Comparison of ENCODE assay signal across 9 cellular contexts in the genomic region with DNA sequence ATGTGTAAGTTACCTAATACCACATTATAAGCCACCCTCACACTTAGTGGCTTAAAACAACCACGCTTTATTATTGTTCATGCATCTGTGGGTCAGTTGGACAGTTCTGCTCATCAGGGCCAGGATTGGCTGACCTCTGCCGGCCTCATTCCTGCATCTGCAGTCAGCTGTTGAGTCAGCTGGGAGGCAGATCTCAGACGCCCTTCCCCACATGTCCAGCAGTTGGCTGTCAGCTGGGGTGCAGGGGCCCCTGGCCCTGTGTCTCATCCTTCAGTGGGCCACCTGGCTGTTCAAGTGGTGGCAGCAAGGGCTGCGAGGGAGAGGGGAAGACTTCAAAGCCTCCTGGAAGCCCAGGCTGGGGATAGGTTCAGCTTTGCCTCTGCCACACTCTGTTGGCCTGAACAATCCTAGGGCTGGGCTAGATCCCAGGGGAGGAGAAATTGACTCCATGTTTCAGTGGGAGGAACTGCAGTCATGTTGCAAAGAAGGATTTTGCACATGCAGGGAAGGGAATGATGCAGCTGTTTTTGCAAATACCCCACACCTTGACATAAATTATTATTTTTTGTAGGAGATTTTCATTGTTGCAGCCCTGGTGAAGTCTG. TPM values are rescaled to one million over a fixed set of nuclear protein-coding genes. Genes with fewer than 3 reads are reported as not detected.
DNase-seq lines count a peak whose midpoint lies in the region; ATAC-seq, FAIRE-seq and TF ChIP-seq lines count a peak whose summit lies in the region.
"Had no signal": no experiment of that assay in that cellular context is flagged by ENCODE, and none has a peak within 500 bp of the region (broad histone marks: within the 10 kb centered on the region; RNA-seq: fewer than 3 reads in every experiment).

No MANE protein-coding gene starts in this region.

- H3K9me3 ChIP-seq in HepG2 (ENCODE audit: low read length), result no peaks in the 10 kb centered on the region
- H3K9me3 ChIP-seq in effector memory CD4-positive, alpha-beta T cell (ENCODE audit: control insufficient read depth, low read length), result no peaks in the 10 kb centered on the region

- H3K4me3 Mint-ChIP-seq in activated naive CD8-positive, alpha-beta T cell treated with anti-CD3 and anti-CD28 coated beads, Interleukin-2, amount 10 ng/mL, durations not matched to agents 7 days and 5 days, result no peak overlapping the region
- H3K4me3 Mint-ChIP-seq in activated naive CD8-positive, alpha-beta T cell treated with anti-CD3 and anti-CD28 coated beads for 36 hours, result no peak overlapping the region
- H3K4me3 Mint-ChIP-seq in chondrocyte (ENCODE audit: unreplicated experiment), result no peak overlapping the region

- TF ChIP-seq RAD21 in HepG2 (CRISPR knock-in tag; IDR thresholded peaks at IDR 0.05), result no peak

- CTCF ChIA-PET in HepG2 (lab: Yijun Ruan, JAX; ENCODE audit: low intra/inter-chr PET ratio, low total read pairs), result no interaction called here

- no peaks in the 10 kb centered on the region for H3K36me3 ChIP-seq in HepG2 (replicated peaks in 1 of 2; ENCODE audit: control insufficient read depth in 1 of 2, insufficient read depth in 2 of 2, low read length in 2 of 2)
- H3K36me3 ChIP-seq in effector memory CD4-positive, alpha-beta T cell (ENCODE audit: control insufficient read depth, insufficient read depth, low read length), result peaks cover 85% of the 10 kb centered on the region

- H3K27ac Mint-ChIP-seq in activated naive CD8-positive, alpha-beta T cell treated with anti-CD3 and anti-CD28 coated beads, Interleukin-2, amount 10 ng/mL, durations not matched to agents 7 days and 5 days, result peak overlapping the region; percentile 16
- no peak overlapping the region for H3K27ac Mint-ChIP-seq in activated naive CD8-positive, alpha-beta T cell treated with anti-CD3 and anti-CD28 coated beads for 36 hours
- peak overlapping the region; percentile 80 for H3K27ac Mint-ChIP-seq in chondrocyte (ENCODE audit: unreplicated experiment)

- no peak for ATAC-seq in activated naive CD8-positive, alpha-beta T cell treated with anti-CD3 and anti-CD28 coated beads, Interleukin-2, amount 10 ng/mL, durations not matched to agents 7 days and 5 days (ENCODE audit: low read depth)
- ATAC-seq in HepG2, result peak; percentile 79

- in situ Hi-C loops in HepG2 (cut with HindIII; ENCODE audit: extremely low pct_ligation_motif_present, low pct_unique_long_range_greater_than_20kb), result no loop called here

- no peak for TF ChIP-seq EP300 in HepG2 (IDR thresholded peaks at IDR 0.05; ENCODE audit: low read depth in 2 of 2, low read length in 2 of 2)
- TF ChIP-seq EP300 in HepG2 (CRISPR knock-in tag; IDR thresholded peaks at IDR 0.05; ENCODE audit: borderline replicate concordance), result no peak

- no peaks in the 10 kb centered on the region; a peak in 1 of 5 replicates for H3K27me3 ChIP-seq in HepG2 (ENCODE audit: control insufficient read depth in 1 of 2, insufficient read depth in 2 of 2, low read length in 2 of 2)
- H3K27me3 ChIP-seq in effector memory CD4-positive, alpha-beta T cell (replicated peaks; ENCODE audit: control insufficient read depth, insufficient read depth, low read length, poor library complexity, severe bottlenecking), result no peaks in the 10 kb centered on the region

- no peak for FAIRE-seq in HepG2 (lab: Jason Lieb, UNC)

- TF ChIP-seq CTCF in chondrocyte (IDR thresholded peaks at IDR 0.05) (peak; percentile 52), HepG2 (CRISPR knock-in tag; IDR thresholded peaks at IDR 0.05) (peak; percentile 35), GM20000 (IDR thresholded peaks at IDR 0.05; ENCODE audit: extremely low read depth, missing control alignments) (no peak)

- H3K9me3 Mint-ChIP-seq in activated naive CD8-positive, alpha-beta T cell treated with anti-CD3 and anti-CD28 coated beads, Interleukin-2, amount 10 ng/mL, durations not matched to agents 7 days and 5 days, result no peaks in the 10 kb centered on the region
- no peaks in the 10 kb centered on the region for H3K9me3 Mint-ChIP-seq in activated naive CD8-positive, alpha-beta T cell treated with anti-CD3 and anti-CD28 coated beads for 36 hours
- no peaks in the 10 kb centered on the region for H3K9me3 Mint-ChIP-seq in chondrocyte (ENCODE audit: low read depth)

- peaks cover 48% of the 10 kb centered on the region for H3K36me3 Mint-ChIP-seq in activated naive CD8-positive, alpha-beta T cell treated with anti-CD3 and anti-CD28 coated beads, Interleukin-2, amount 10 ng/mL, durations not matched to agents 7 days and 5 days
- peaks cover 43% of the 10 kb centered on the region for H3K36me3 Mint-ChIP-seq in activated naive CD8-positive, alpha-beta T cell treated with anti-CD3 and anti-CD28 coated beads for 36 hours
- peaks cover 41% of the 10 kb centered on the region for H3K36me3 Mint-ChIP-seq in chondrocyte (ENCODE audit: low read depth)

- H3K4me1 ChIP-seq in HepG2 (ENCODE audit: insufficient read depth, low read length), result peaks cover 19% of the 10 kb centered on the region
- H3K4me1 ChIP-seq in effector memory CD4-positive, alpha-beta T cell (ENCODE audit: control insufficient read depth, insufficient read depth, low read length, poor library complexity, severe bottlenecking), result no peaks in the 10 kb centered on the region

- no peaks in the 10 kb centered on the region for H3K79me2 ChIP-seq in HepG2 (ENCODE audit: insufficient read depth, low read length)

- H3K4me1 Mint-ChIP-seq in activated naive CD8-positive, alpha-beta T cell treated with anti-CD3 and anti-CD28 coated beads, Interleukin-2, amount 10 ng/mL, durations not matched to agents 7 days and 5 days, result peaks cover 5% of the 10 kb centered on the region
- peaks cover 2% of the 10 kb centered on the region for H3K4me1 Mint-ChIP-seq in activated naive CD8-positive, alpha-beta T cell treated with anti-CD3 and anti-CD28 coated beads for 36 hours
- peaks cover 24% of the 10 kb centered on the region for H3K4me1 Mint-ChIP-seq in chondrocyte (ENCODE audit: low read depth)

- no peaks in the 10 kb centered on the region for H3K27me3 Mint-ChIP-seq in activated naive CD8-positive, alpha-beta T cell treated with anti-CD3 and anti-CD28 coated beads, Interleukin-2, amount 10 ng/mL, durations not matched to agents 7 days and 5 days
- no peaks in the 10 kb centered on the region for H3K27me3 Mint-ChIP-seq in activated naive CD8-positive, alpha-beta T cell treated with anti-CD3 and anti-CD28 coated beads for 36 hours
- H3K27me3 Mint-ChIP-seq in chondrocyte (ENCODE audit: low read depth), result no peaks in the 10 kb centered on the region

- intact Hi-C loops in HepG2 (cut with micrococcal nuclease; ENCODE audit: unreplicated experiment), result no loop called here

- WGBS in HepG2 (ENCODE audit: low lambda C conversion rate), result 27% methylated on average over 2 of the region's 4 CpGs

- no peak overlapping the region for H3K4me3 ChIP-seq in HepG2 (replicated peaks in 1 of 3; ENCODE audit: insufficient read depth in 1 of 3, low read depth in 2 of 3, low read length in 3 of 3)
- no peak overlapping the region for H3K4me3 ChIP-seq in effector memory CD4-positive, alpha-beta T cell (ENCODE audit: insufficient read depth, low read depth, low read length, poor library complexity, severe bottlenecking)

- TF ChIP-seq POLR2A in HepG2 (IDR thresholded peaks at IDR 0.05; ENCODE audit: insufficient read depth in 1 of 2, low read depth in 2 of 2, low read length in 2 of 2) (no peak), erythroblast (IDR thresholded peaks at IDR 0.05; ENCODE audit: low read length) (no peak)

- POLR2A ChIA-PET in activated naive CD8-positive, alpha-beta T cell treated with anti-CD3 and anti-CD28 coated beads, Interleukin-2, amount 10 ng/mL, durations not matched to agents 7 days and 5 days (lab: Charles Lee), result no interaction called here
- POLR2A ChIA-PET in HepG2 (lab: Yijun Ruan, JAX), result no interaction called here

- no peaks in the 10 kb centered on the region for H4K20me1 ChIP-seq in HepG2 (ENCODE audit: insufficient read depth, low read length)

- no peak overlapping the region for H2AFZ ChIP-seq in HepG2 (ENCODE audit: low read length)

- H3K27ac ChIP-seq in HepG2 (ENCODE audit: extremely low read length, insufficient read depth, low read length), result no peak overlapping the region
- H3K27ac ChIP-seq in effector memory CD4-positive, alpha-beta T cell (ENCODE audit: insufficient read depth, low read length, poor library complexity, severe bottlenecking), result no peak overlapping the region

- BruUV-seq in HepG2 (replicated peaks; lab: Mats Ljungman, UMichigan), result no TSS peak

- no peak for DNase-seq in activated naive CD8-positive, alpha-beta T cell treated with anti-CD3 and anti-CD28 coated beads, Interleukin-2, amount 10 ng/mL, durations not matched to agents 7 days and 5 days
- no peak for DNase-seq in activated naive CD8-positive, alpha-beta T cell treated with anti-CD3 and anti-CD28 coated beads for 36 hours
- peak; percentile 63 for DNase-seq in chondrocyte (ENCODE audit: low spot score)
- DNase-seq in HepG2 (ENCODE audit: low spot score), result peak; percentile 13
- DNase-seq in NCI-H1092 treated with DMSO at 0.1 percent for 48 hours (lab: John Stamatoyannopoulos, UW), result no peak
- DNase-seq in effector memory CD4-positive, alpha-beta T cell, result no peak
- no peak for DNase-seq in GM20000 (ENCODE audit: low spot score)
- DNase-seq in erythroblast (lab: John Stamatoyannopoulos, UW), result no peak
- DNase-seq: occipital lobe had no signal

- no peak overlapping the region for H3K4me2 ChIP-seq in HepG2 (ENCODE audit: low read depth, low read length)

- no peak overlapping the region for H3K9ac ChIP-seq in HepG2 (ENCODE audit: insufficient read depth, low read depth, low read length)

RNA-seq across cellular contexts. Expression of a gene that starts 33.1 kb away (rescaled TPM):
- not detected for total RNA-seq in activated naive CD8-positive, alpha-beta T cell treated with anti-CD3 and anti-CD28 coated beads, Interleukin-2, amount 10 ng/mL, durations not matched to agents 7 days and 5 days
- total RNA-seq in activated naive CD8-positive, alpha-beta T cell treated with anti-CD3 and anti-CD28 coated beads for 36 hours, result not detected
- total RNA-seq in chondrocyte (not detected in 3 replicates), HepG2 (2016; rRNA removed; fragmentation: Illumina TruSeq; extraction: Trizol) (not detected in 2 replicates)
- total RNA-seq in HepG2 (2016; cell fraction: cytosol; rRNA removed; fragmentation: Illumina TruSeq; extraction: Trizol; ENCODE audit: low read depth), result not detected in 2 replicates
- total RNA-seq in HepG2 (2016; cell fraction: insoluble cytoplasmic fraction; rRNA removed; fragmentation: Illumina TruSeq; extraction: Trizol), result not detected in 2 replicates
- not detected in 2 replicates for total RNA-seq in HepG2 (2016; cell fraction: membrane; rRNA removed; fragmentation: Illumina TruSeq; extraction: Trizol)
- total RNA-seq in HepG2 (2016; cell fraction: nucleus; rRNA removed; fragmentation: Illumina TruSeq; extraction: Trizol), result not detected in 2 replicates
- 0.04 TPM in 1 of 2 replicates, not detected in the other for polyA plus RNA-seq in HepG2 (2011; rRNA removed)
- 0.03 TPM in 2 replicates for polyA plus RNA-seq in HepG2 (2011; cell fraction: cytosol; rRNA removed)
- polyA plus RNA-seq in HepG2 (2011; cell fraction: nucleus; rRNA removed), result not detected in 2 replicates
- polyA plus RNA-seq in HepG2 (2012), result not detected in 2 replicates
- polyA plus RNA-seq in HepG2 (2016; cell fraction: cytosol; fragmentation: Illumina TruSeq; extraction: Trizol; ENCODE audit: low read depth), result not detected in 2 replicates
- not detected in 2 replicates for polyA plus RNA-seq in HepG2 (2016; cell fraction: insoluble cytoplasmic fraction; fragmentation: Illumina TruSeq; extraction: Trizol; ENCODE audit: low read depth)
- not detected in 2 replicates for polyA plus RNA-seq in HepG2 (2016; cell fraction: membrane; fragmentation: Illumina TruSeq; extraction: Trizol; ENCODE audit: low read depth)
- polyA plus RNA-seq in HepG2 (2016; cell fraction: nucleus; fragmentation: Illumina TruSeq; extraction: Trizol; ENCODE audit: insufficient read depth, low read depth), result not detected in 2 replicates
- polyA minus RNA-seq in HepG2 (2011; rRNA and poly(A)+ RNA removed; ENCODE audit: low replicate concordance), result 0.48 TPM in 1 of 2 replicates, not detected in the other
- polyA minus RNA-seq in HepG2 (2011; cell fraction: cytosol; rRNA and poly(A)+ RNA removed), result not detected in 2 replicates
- polyA minus RNA-seq in HepG2 (2011; cell fraction: nucleus; rRNA and poly(A)+ RNA removed), result not detected in 2 replicates

Comparison
In these comparisons a context has a peak if more than half of its experiments do, and no peak if none do; other contexts are left out.
1. DNase-seq: peak in chondrocyte (single experiment) and HepG2 (single experiment); none in activated naive CD8-positive, alpha-beta T cell treated with anti-CD3 and anti-CD28 coated beads, Interleukin-2, amount 10 ng/mL, durations not matched to agents 7 days and 5 days (single experiment), activated naive CD8-positive, alpha-beta T cell treated with anti-CD3 and anti-CD28 coated beads for 36 hours (single experiment), NCI-H1092 treated with DMSO at 0.1 percent for 48 hours (single experiment), effector memory CD4-positive, alpha-beta T cell (0 of 3), GM20000 (single experiment) and erythroblast (0 of 2).